ENCODE assay signal across 16 cellular contexts in genomic region chrX:40863671-40864070, GRCh38.
DNase-seq lines count a peak whose midpoint lies in the region; ATAC-seq and TF ChIP-seq lines count a peak whose summit lies in the region.
"Had no signal": no experiment of that assay in that cellular context is flagged by ENCODE, and none has a peak within 500 bp of the region (broad histone marks: within the 10 kb centered on the region; RNA-seq: fewer than 3 reads in every experiment).

No MANE protein-coding gene starts in this region.

- peak overlapping the region; percentile 15; the same call in 1 of the 2 replicates for H3K4me2 ChIP-seq in OCI-LY3 (ENCODE audit: low read length)

- no peak for ATAC-seq in GM21717 (IDR thresholded peaks at IDR 0.05; ENCODE audit: unreplicated experiment)
- no peak for ATAC-seq in GM19455 (IDR thresholded peaks at IDR 0.05; ENCODE audit: unreplicated experiment)
- ATAC-seq: HepG2 had no signal

- H3K27me3 ChIP-seq in OCI-LY3 (ENCODE audit: low read depth, low read length) (no peaks in the 10 kb centered on the region), BE2C (no peaks in the 10 kb centered on the region), WERI-Rb-1 (ENCODE audit: insufficient read depth, low read depth, severe bottlenecking) (no peaks in the 10 kb centered on the region)

- H3K27ac ChIP-seq in OCI-LY3 (ENCODE audit: low read length) (no peak overlapping the region), WERI-Rb-1 (no peak overlapping the region)

- H3K36me3 ChIP-seq in OCI-LY3 (replicated peaks; ENCODE audit: low read depth, low read length): no peaks in the 10 kb centered on the region
- no peaks in the 10 kb centered on the region for H3K36me3 ChIP-seq in BE2C
- H3K36me3 ChIP-seq in WERI-Rb-1: no peaks in the 10 kb centered on the region
- H3K36me3 ChIP-seq: HAP-1 had no signal

- H3K4me3 ChIP-seq in OCI-LY3 (ENCODE audit: low read length) (no peak overlapping the region), BE2C (ENCODE audit: low read depth, low read length) (no peak overlapping the region), WERI-Rb-1 (ENCODE audit: low read depth, low read length) (no peak overlapping the region)
- H3K4me3 ChIP-seq: HAP-1 had no signal

- H4K20me1 ChIP-seq in OCI-LY3 (ENCODE audit: insufficient read depth, low read length): no peaks in the 10 kb centered on the region

- no peak overlapping the region for H2AFZ ChIP-seq in OCI-LY3 (ENCODE audit: low read depth, low read length)

- no peaks in the 10 kb centered on the region for H3K9me3 ChIP-seq in OCI-LY3 (ENCODE audit: insufficient read depth, low read length)
- H3K9me3 ChIP-seq in BE2C: no peaks in the 10 kb centered on the region
- H3K9me3 ChIP-seq in WERI-Rb-1 (ENCODE audit: severe bottlenecking): peaks cover 9% of the 10 kb centered on the region

- H3K4me1 ChIP-seq in OCI-LY3 (ENCODE audit: low read length): peaks cover 16% of the 10 kb centered on the region
- H3K4me1 ChIP-seq in BE2C: no peaks in the 10 kb centered on the region

- TF ChIP-seq CTCF in OCI-LY3 (IDR thresholded peaks at IDR 0.05; ENCODE audit: low read depth, low read length): no peak
- no peak for TF ChIP-seq CTCF in BE2C (IDR thresholded peaks at IDR 0.05; ENCODE audit: low read depth, low read length)
- TF ChIP-seq CTCF in WERI-Rb-1 (IDR thresholded peaks at IDR 0.05; ENCODE audit: low read depth, low read length): no peak

- H3K79me2 ChIP-seq in OCI-LY3 (ENCODE audit: low read length): no peaks in the 10 kb centered on the region

- no peak overlapping the region for H3K9ac ChIP-seq in OCI-LY3 (ENCODE audit: low read length)

- peak; percentile 31 for DNase-seq in NCI-H82 (lab: John Stamatoyannopoulos, UW)
- no peak for DNase-seq in NCI-H82 treated with DMSO at 0.1 percent for 48 hours (lab: John Stamatoyannopoulos, UW; ENCODE audit: unreplicated experiment)
- DNase-seq in fibroblast of peridontal ligament (ENCODE audit: extremely low read depth): peak; percentile 49
- no peak for DNase-seq in BE2C
- DNase-seq in WERI-Rb-1: no peak
- DNase-seq: 8988T; ACHN; C1 segment of cervical spinal cord; Calu3; CD4-positive, alpha-beta T cell; DMS 273 treated with DMSO at 0.1 percent for 48 hours had no signal

Comparison
In these comparisons a context has a peak if more than half of its experiments do, and no peak if none do; other contexts are left out.
1. DNase-seq: peak in NCI-H82 (single experiment) and fibroblast of peridontal ligament (single experiment); none in NCI-H82 treated with DMSO at 0.1 percent for 48 hours (single experiment), BE2C (single experiment) and WERI-Rb-1 (single experiment).